Comparison of ENCODE assay signal across 8 cellular contexts in the genomic region with DNA sequence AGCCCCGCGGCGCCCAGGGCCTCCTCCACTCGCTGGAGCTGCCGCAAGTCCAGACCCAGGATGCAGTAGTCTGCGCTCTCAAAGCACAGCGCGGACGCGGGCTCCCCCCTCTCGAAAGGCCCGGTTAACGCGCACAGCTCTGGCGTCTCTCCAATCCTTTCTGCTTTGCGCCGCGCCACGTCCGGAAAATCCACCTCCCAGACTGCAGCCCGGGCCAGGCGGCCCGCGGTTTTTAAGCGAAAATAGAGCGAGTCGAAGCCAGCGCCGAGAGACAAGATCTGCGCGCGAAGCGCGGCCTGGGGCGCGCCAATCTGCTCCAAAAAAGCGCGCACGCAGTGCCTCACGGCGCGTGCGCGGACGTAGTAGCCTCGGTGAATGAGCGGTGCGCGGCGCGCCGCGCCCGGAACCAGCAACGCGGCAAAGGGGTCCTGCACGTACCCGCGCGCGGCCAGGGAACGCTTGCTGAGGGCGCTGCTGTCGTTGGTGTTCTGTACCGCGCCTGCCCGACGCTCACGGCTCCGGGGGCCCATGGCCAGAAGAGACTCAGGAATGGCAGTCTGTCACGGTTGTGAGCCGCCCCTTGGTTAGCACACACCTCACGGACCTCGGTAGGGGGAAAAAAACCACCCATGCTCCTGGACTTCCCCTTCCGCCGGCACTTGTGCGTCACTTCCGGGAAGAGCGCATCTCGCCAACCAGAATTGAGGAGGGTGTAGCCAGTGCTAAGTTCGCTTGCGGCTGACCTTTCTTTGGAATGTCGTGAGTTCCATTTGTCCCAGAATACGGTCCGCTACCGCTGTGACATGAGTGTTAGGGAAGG. TPM values are rescaled to one million over a fixed set of nuclear protein-coding genes. Genes with fewer than 3 reads are reported as not detected.
DNase-seq lines count a peak whose midpoint lies in the region; ATAC-seq and TF ChIP-seq lines count a peak whose summit lies in the region.

A gene with protein sequence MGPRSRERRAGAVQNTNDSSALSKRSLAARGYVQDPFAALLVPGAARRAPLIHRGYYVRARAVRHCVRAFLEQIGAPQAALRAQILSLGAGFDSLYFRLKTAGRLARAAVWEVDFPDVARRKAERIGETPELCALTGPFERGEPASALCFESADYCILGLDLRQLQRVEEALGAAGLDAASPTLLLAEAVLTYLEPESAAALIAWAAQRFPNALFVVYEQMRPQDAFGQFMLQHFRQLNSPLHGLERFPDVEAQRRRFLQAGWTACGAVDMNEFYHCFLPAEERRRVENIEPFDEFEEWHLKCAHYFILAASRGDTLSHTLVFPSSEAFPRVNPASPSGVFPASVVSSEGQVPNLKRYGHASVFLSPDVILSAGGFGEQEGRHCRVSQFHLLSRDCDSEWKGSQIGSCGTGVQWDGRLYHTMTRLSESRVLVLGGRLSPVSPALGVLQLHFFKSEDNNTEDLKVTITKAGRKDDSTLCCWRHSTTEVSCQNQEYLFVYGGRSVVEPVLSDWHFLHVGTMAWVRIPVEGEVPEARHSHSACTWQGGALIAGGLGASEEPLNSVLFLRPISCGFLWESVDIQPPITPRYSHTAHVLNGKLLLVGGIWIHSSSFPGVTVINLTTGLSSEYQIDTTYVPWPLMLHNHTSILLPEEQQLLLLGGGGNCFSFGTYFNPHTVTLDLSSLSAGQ (minus strand): TSS at position 614 of the 820 bp plus-strand sequence. CDS start 84 bp downstream, at position 530.

- ATAC-seq in HG03196 (IDR thresholded peaks at IDR 0.05; ENCODE audit: unreplicated experiment) = peak; percentile 81

- H3K27ac ChIP-seq in spleen = peak within 1 kb of the TSS; percentile 89 to 98 (median 95)

- peak within 1 kb of the TSS; percentile 73 to 96 (median 85) for H3K4me3 ChIP-seq in spleen

- 0 to 1% (median 0%) methylated on average over 38 to 86 of the region's 86 CpGs for WGBS in spleen, 5 donors

- peak; percentile 93 for TF ChIP-seq POLR2A in GM18951 (IDR thresholded peaks at IDR 0.05; ENCODE audit: extremely low read depth, insufficient read depth, insufficient read length)
- peak in 1 of 3 donors; percentile 65 for TF ChIP-seq POLR2A in spleen (IDR thresholded peaks at IDR 0.05)

- peak in 1 of 11 experiments; percentile 11 for TF ChIP-seq CTCF in spleen (IDR thresholded peaks at IDR 0.05 in 8 of 11, conservative IDR thresholded peaks at IDR 0.05 in 3 of 11)

- peaks cover 0 to 19% (median 2%) of the 10 kb centered on the region in 6 donors for H3K36me3 ChIP-seq in spleen

- DNase-seq in AG08395 (ENCODE audit: low spot score) (peak; percentile 95), NCI-H446 (lab: John Stamatoyannopoulos, UW) (peak; percentile 93), inferior parietal cortex (ENCODE audit: extremely low spot score) (peak; percentile 98), spleen (peak; percentile 96)
- peak; percentile 88 for DNase-seq in activated CD4-positive, CD25-positive, alpha-beta regulatory T cell treated with anti-CD3 and anti-CD28 coated beads, Interleukin-2, amount 50 U/mL, for 16 hours (ENCODE audit: low read depth, low spot score)
- peak; percentile 91 for DNase-seq in central memory CD4-positive, alpha-beta T cell

- peaks cover 12 to 30% (median 27%) of the 10 kb centered on the region in 6 donors for H3K4me1 ChIP-seq in spleen

- in situ Hi-C loops in GM18951 (cut with MboI; ENCODE audit: low sequenced_read_pairs, unreplicated experiment) = no loop called here

- H3K9me3 ChIP-seq in spleen = no peaks in the 10 kb centered on the region

- intact Hi-C loops in spleen (cut with DNase I; ENCODE audit: low total_unique reads) = no loop called here

- no peaks in the 10 kb centered on the region for H3K27me3 ChIP-seq in spleen (replicated peaks in 1 of 7)

RNA-seq across cellular contexts. Expression of the gene that starts here (rescaled TPM):
- 1 to 10 TPM; 5.8 to 9.2 (median 7.3) TPM for total RNA-seq in spleen
- polyA plus RNA-seq in spleen = 1 to 10 TPM; 4.3 to 7.6 (median 5.7) TPM

Comparison
In these comparisons a context has a peak if more than half of its experiments do, and no peak if none do; other contexts are left out.
1. Peak in every context shown above with its lines: DNase-seq, ATAC-seq, H3K4me3 ChIP-seq and H3K27ac ChIP-seq.